24 cellular contexts compared by ENCODE assay signal in the genomic region with DNA sequence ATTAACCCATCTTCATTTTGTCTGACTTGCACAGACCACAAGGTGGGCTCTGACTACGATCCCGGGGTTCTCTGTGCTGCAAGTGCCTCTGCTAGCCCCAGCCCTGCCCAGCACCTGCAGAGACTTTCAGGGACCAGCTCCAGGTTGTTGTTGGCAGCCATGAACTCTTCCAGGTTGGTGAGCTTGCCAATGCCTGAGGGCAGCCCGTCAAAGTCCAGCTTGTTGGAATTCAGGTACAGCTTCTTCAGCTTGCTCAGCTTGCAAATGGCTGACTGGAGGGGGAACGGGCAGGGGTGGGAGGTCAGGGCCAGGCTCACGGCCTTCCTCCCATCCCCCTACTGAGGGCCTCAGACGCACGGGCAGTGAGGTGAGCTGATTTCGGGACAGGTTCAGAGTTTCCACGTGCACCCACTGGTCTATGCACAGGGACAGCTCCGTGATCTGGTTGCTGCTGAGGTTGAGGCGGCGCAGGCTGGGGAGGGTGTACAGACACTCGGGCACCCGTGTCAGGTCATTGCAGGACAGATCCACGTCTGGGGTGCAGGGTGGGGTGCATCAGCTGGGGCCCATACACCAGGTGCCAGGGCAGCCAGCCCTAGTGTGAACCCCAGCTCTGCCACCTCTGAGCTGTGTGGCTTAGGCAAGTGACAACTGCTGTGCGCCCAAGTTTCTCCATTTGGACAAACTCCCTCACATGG. TPM values are rescaled to one million over a fixed set of nuclear protein-coding genes. Genes with fewer than 3 reads are reported as not detected.
DNase-seq lines count a peak whose midpoint lies in the region; ATAC-seq, FAIRE-seq and TF ChIP-seq lines count a peak whose summit lies in the region.
"Had no signal": no experiment of that assay in that cellular context is flagged by ENCODE, and none has a peak within 500 bp of the region (broad histone marks: within the 10 kb centered on the region; RNA-seq: fewer than 3 reads in every experiment).

No MANE protein-coding gene starts in this region.

- H4K91ac ChIP-seq in IMR-90 (ENCODE audit: insufficient read depth, low read depth, low read length): no peak overlapping the region

- TF ChIP-seq CTCF in 22Rv1 (IDR thresholded peaks at IDR 0.05): no peak
- no peak for TF ChIP-seq CTCF in IMR-90 (conservative IDR thresholded peaks at IDR 0.05; ENCODE audit: low read depth, low read length)
- no peak for TF ChIP-seq CTCF in endothelial cell of umbilical vein (IDR thresholded peaks at IDR 0.05; ENCODE audit: extremely low read depth in 1 of 2, insufficient read depth in 1 of 2, low read depth in 1 of 2, low read length in 2 of 2)
- no peak for TF ChIP-seq CTCF in neural crest cell (conservative IDR thresholded peaks at IDR 0.05)

- dilution Hi-C loops in IMR-90 (cut with HindIII; ENCODE audit: low sequenced_read_pairs, unreplicated experiment) (no loop called here), endothelial cell of umbilical vein (cut with MboI; ENCODE audit: extremely low pct_ligation_motif_present, low sequenced_read_pairs) (no loop called here)

- no peak overlapping the region for H2AK9ac ChIP-seq in IMR-90 (replicated peaks; ENCODE audit: low read depth, low read length, poor library complexity)

- H3K9me3 Mint-ChIP-seq in neural crest cell: no peaks in the 10 kb centered on the region
- H3K9me3 Mint-ChIP-seq: CD4-positive, CD25-positive, alpha-beta regulatory T cell; CD8-positive, alpha-beta memory T cell; HFFc6 had no signal

- in situ Hi-C loops in IMR-90 (cut with MboI; ENCODE audit: low sequenced_read_pairs): no loop called here

- H3K4me3 ChIP-seq in IMR-90 (ENCODE audit: insufficient read depth, low read depth, low read length) (no peak overlapping the region), endothelial cell of umbilical vein (replicated peaks in 1 of 3; ENCODE audit: insufficient read depth in 1 of 3, low read depth in 1 of 3, low read length in 3 of 3) (no peak overlapping the region)
- H3K4me3 ChIP-seq: K562 had no signal

- H3K4me1 Mint-ChIP-seq in neural crest cell: peaks cover 9% of the 10 kb centered on the region

- FAIRE-seq in endothelial cell of umbilical vein (lab: Jason Lieb, UNC): no peak
- FAIRE-seq: A204.1, D721Med, GM12892, GM18507, K562 had no signal

- H4K8ac ChIP-seq in IMR-90 (ENCODE audit: low read depth in 2 of 2, low read length in 2 of 2): no peak overlapping the region

- no peak overlapping the region for H3K23ac ChIP-seq in IMR-90 (ENCODE audit: low read depth, low read length)

- H3K27ac ChIP-seq in 22Rv1 (peak overlapping the region; percentile 27; the same call in 1 of the 2 replicates), IMR-90 (ENCODE audit: insufficient read depth, low read length) (no peak overlapping the region), endothelial cell of umbilical vein (ENCODE audit: insufficient read depth, low read depth, low read length) (no peak overlapping the region)

- peaks cover 75% of the 10 kb centered on the region for H3K36me3 ChIP-seq in IMR-90 (ENCODE audit: control insufficient read depth, insufficient read depth, low read length)
- H3K36me3 ChIP-seq in endothelial cell of umbilical vein (ENCODE audit: control insufficient read depth in 2 of 2, extremely low read depth in 1 of 2, insufficient read depth in 2 of 2, low read length in 2 of 2): peaks cover 4 to 62% of the 10 kb centered on the region in 2 experiments
- H3K36me3 ChIP-seq: BE2C had no signal

- H3K27me3 Mint-ChIP-seq in neural crest cell (ENCODE audit: low read depth): no peaks in the 10 kb centered on the region
- H3K27me3 Mint-ChIP-seq: CD4-positive, CD25-positive, alpha-beta regulatory T cell; CD8-positive, alpha-beta memory T cell had no signal

- CTCF ChIA-PET in IMR-90 (lab: Yijun Ruan, JAX) (no interaction called here), endothelial cell of umbilical vein (lab: Charles Lee) (interaction anchor here (2.1 kb wide), 1 partner anchor 17 kb away, joined by 5 read pairs; no protein-coding TSS in a partner anchor)

- H3K4ac ChIP-seq in IMR-90 (ENCODE audit: low read depth, low read length): no peak overlapping the region

- peaks cover 15 to 58% of the 10 kb centered on the region in 2 experiments for H3K79me1 ChIP-seq in IMR-90 (ENCODE audit: low read depth in 1 of 2, low read length in 2 of 2)

- peaks cover 23% of the 10 kb centered on the region for H3K79me2 ChIP-seq in endothelial cell of umbilical vein (ENCODE audit: control insufficient read depth, insufficient read depth, low read length)

- H3K14ac ChIP-seq in IMR-90 (replicated peaks; ENCODE audit: low read depth, low read length): no peak overlapping the region

- H2AK5ac ChIP-seq in IMR-90 (ENCODE audit: low read depth, low read length): no peak overlapping the region

- H3K9me1 ChIP-seq in IMR-90 (ENCODE audit: insufficient read depth, low read length) (no peaks in the 10 kb centered on the region), endothelial cell of umbilical vein (replicated peaks; ENCODE audit: control insufficient read depth, extremely low read depth, insufficient read depth, low read length) (no peaks in the 10 kb centered on the region)

- BruUV-seq in IMR-90 (replicated peaks; lab: Mats Ljungman, UMichigan): TSS peak; percentile 52
- BruUV-seq in endothelial cell of umbilical vein (replicated peaks; lab: Mats Ljungman, UMichigan): TSS peak; percentile 6

- H3K27ac Mint-ChIP-seq in neural crest cell (ENCODE audit: unreplicated experiment): no peak overlapping the region
- H3K27ac Mint-ChIP-seq: CD4-positive, CD25-positive, alpha-beta regulatory T cell; HFFc6 had no signal

- H2BK20ac ChIP-seq in IMR-90 (ENCODE audit: low read depth, low read length): no peak overlapping the region

- 93% methylated on average over 10 of the region's 16 CpGs; no CpG with 5 or more reads in 1 of the 2 experiments for WGBS in IMR-90 (ENCODE audit: extremely low coverage in 2 of 2, insufficient read length in 1 of 2), 2 experiments

- peak overlapping the region; percentile 49 for H3K4me3 Mint-ChIP-seq in neural crest cell
- H3K4me3 Mint-ChIP-seq: HFFc6 had no signal

- H2BK5ac ChIP-seq in IMR-90 (ENCODE audit: low read depth, low read length, poor library complexity, severe bottlenecking): no peak overlapping the region

- no peaks in the 10 kb centered on the region for H3K9me3 ChIP-seq in IMR-90 (ENCODE audit: control insufficient read depth, insufficient read depth, low read length)
- H3K9me3 ChIP-seq in endothelial cell of umbilical vein (replicated peaks; ENCODE audit: control insufficient read depth, insufficient read depth, low read length): no peaks in the 10 kb centered on the region
- H3K9me3 ChIP-seq: BE2C, Caco-2 had no signal

- peaks cover 2% of the 10 kb centered on the region for H3K36me3 Mint-ChIP-seq in neural crest cell (ENCODE audit: low read depth)

- no peak overlapping the region for H4K5ac ChIP-seq in IMR-90 (ENCODE audit: low read depth, low read length)

- ATAC-seq in IMR-90 (ENCODE audit: low read depth): no peak
- ATAC-seq: HCT116, K562 had no signal

- H3K18ac ChIP-seq in IMR-90 (ENCODE audit: low read depth, low read length): no peak overlapping the region

- H3K4me2 ChIP-seq in IMR-90 (ENCODE audit: low read depth, low read length) (no peak overlapping the region), endothelial cell of umbilical vein (ENCODE audit: insufficient read depth, low read length) (no peak overlapping the region)

- no peaks in the 10 kb centered on the region for H3K27me3 ChIP-seq in IMR-90 (ENCODE audit: control insufficient read depth, insufficient read depth, low read length)
- H3K27me3 ChIP-seq in endothelial cell of umbilical vein (ENCODE audit: control insufficient read depth in 2 of 2, insufficient read depth in 2 of 2, low read length in 2 of 2): no peaks in the 10 kb centered on the region
- H3K27me3 ChIP-seq: BE2C had no signal

- peak overlapping the region; percentile 1 for H2AFZ ChIP-seq in IMR-90 (replicated peaks; ENCODE audit: low read length, poor library complexity)
- no peak overlapping the region for H2AFZ ChIP-seq in endothelial cell of umbilical vein (ENCODE audit: low read depth, low read length)

- POLR2A ChIA-PET in IMR-90 (lab: Charles Lee; ENCODE audit: unreplicated experiment) (no interaction called here), endothelial cell of umbilical vein (lab: Charles Lee) (no interaction called here)

- H2BK15ac ChIP-seq in IMR-90 (ENCODE audit: low read depth, low read length): no peak overlapping the region

- TF ChIP-seq RAD21 in IMR-90 (IDR thresholded peaks at IDR 0.05; ENCODE audit: low read length): no peak

- H4K20me1 ChIP-seq in IMR-90 (ENCODE audit: insufficient read depth, low read length) (peaks cover 35% of the 10 kb centered on the region), endothelial cell of umbilical vein (replicated peaks; ENCODE audit: control insufficient read depth, extremely low read depth, insufficient read depth, low read length) (no peaks in the 10 kb centered on the region)

- DNase-seq in IMR-90 (no peak), endothelial cell of umbilical vein (ENCODE audit: low read depth, low spot score) (no peak), neural crest cell (ENCODE audit: low read depth, low spot score) (no peak), T-helper 1 cell (no peak), DMS53 (lab: John Stamatoyannopoulos, UW) (no peak), NCI-H2227 (lab: John Stamatoyannopoulos, UW; ENCODE audit: unreplicated experiment) (no peak)
- DNase-seq: ACHN; BE2C; C1 segment of cervical spinal cord; Caco-2; CD4-positive, CD25-positive, alpha-beta regulatory T cell; CD8-positive, alpha-beta memory T cell; DMS79; GDM1; GOT3; H7; HFFc6 had no signal

- no peak overlapping the region for H2BK120ac ChIP-seq in IMR-90 (ENCODE audit: low read depth, low read length)

- intact Hi-C loops in IMR-90 (cut with micrococcal nuclease): no loop called here
- intact Hi-C loops in endothelial cell of umbilical vein (cut with micrococcal nuclease): no loop called here

- no peak for TF ChIP-seq POLR2A in IMR-90 (IDR thresholded peaks at IDR 0.05; ENCODE audit: low read depth, low read length)
- no peak for TF ChIP-seq POLR2A in endothelial cell of umbilical vein (IDR thresholded peaks at IDR 0.05; ENCODE audit: low read depth, low read length)

- H3K9ac ChIP-seq in IMR-90 (ENCODE audit: low read depth, low read length): no peak overlapping the region
- H3K9ac ChIP-seq in endothelial cell of umbilical vein (replicated peaks; ENCODE audit: extremely low read depth, insufficient read depth, low read length): no peak overlapping the region

- peaks cover 4% of the 10 kb centered on the region for H3K4me1 ChIP-seq in IMR-90 (ENCODE audit: control insufficient read depth, insufficient read depth, low read length)
- peaks cover 15% of the 10 kb centered on the region for H3K4me1 ChIP-seq in endothelial cell of umbilical vein (ENCODE audit: control insufficient read depth, extremely low read depth, insufficient read depth, low read length)
- H3K4me1 ChIP-seq: BE2C had no signal

- H3K56ac ChIP-seq in IMR-90 (ENCODE audit: extremely low read depth, insufficient read depth, low read length): no peak overlapping the region

RNA-seq across cellular contexts. Expression of a gene that starts 5.2 kb away (rescaled TPM):
- 258 and 263 TPM in 2 replicates for total RNA-seq in IMR-90 (2012; rRNA removed)
- 290 and 321 TPM in 2 replicates for polyA plus RNA-seq in IMR-90 (2012; rRNA removed)
- 217 and 243 TPM in 2 replicates for polyA plus RNA-seq in IMR-90 (2012; cell fraction: cytosol; rRNA removed)
- polyA plus RNA-seq in IMR-90 (2012; cell fraction: nucleus; rRNA removed; ENCODE audit: low replicate concordance): 740 and 1,400 TPM in 2 replicates
- total RNA-seq in endothelial cell of umbilical vein: 372 and 397 TPM in 2 replicates
- 582 and 691 TPM in 2 replicates for polyA plus RNA-seq in endothelial cell of umbilical vein
- polyA plus RNA-seq in endothelial cell of umbilical vein (2011; cell fraction: cytosol; rRNA removed): 393 and 428 TPM in 2 replicates
- 1,056 and 1,210 TPM in 2 replicates for polyA plus RNA-seq in endothelial cell of umbilical vein (2011; cell fraction: nucleus; rRNA removed)
- 343 and 396 TPM in 2 replicates for polyA plus RNA-seq in endothelial cell of umbilical vein (2012)
- 446 and 481 TPM in 2 replicates for polyA minus RNA-seq in endothelial cell of umbilical vein
- 202 TPM for polyA minus RNA-seq in endothelial cell of umbilical vein (2011; cell fraction: cytosol; rRNA and poly(A)+ RNA removed)
- polyA minus RNA-seq in endothelial cell of umbilical vein (2011; cell fraction: nucleus; rRNA and poly(A)+ RNA removed): 205 and 272 TPM in 2 replicates
- 181 and 183 TPM in 2 replicates for total RNA-seq in neural crest cell

RNA-seq across cellular contexts. Expression of a gene that starts 7.1 kb away (rescaled TPM):
- total RNA-seq in IMR-90 (2012; rRNA removed): 9.1 and 12.2 TPM in 2 replicates
- polyA plus RNA-seq in IMR-90 (2012; rRNA removed): 20.7 and 26.6 TPM in 2 replicates
- polyA plus RNA-seq in IMR-90 (2012; cell fraction: cytosol; rRNA removed): 17.9 and 19.8 TPM in 2 replicates
- polyA plus RNA-seq in IMR-90 (2012; cell fraction: nucleus; rRNA removed; ENCODE audit: low replicate concordance): 32.6 and 84.0 TPM in 2 replicates
- total RNA-seq in endothelial cell of umbilical vein: 8.3 and 8.5 TPM in 2 replicates
- 22.7 and 28.2 TPM in 2 replicates for polyA plus RNA-seq in endothelial cell of umbilical vein
- polyA plus RNA-seq in endothelial cell of umbilical vein (2011; cell fraction: cytosol; rRNA removed): 10.7 and 12.8 TPM in 2 replicates
- polyA plus RNA-seq in endothelial cell of umbilical vein (2011; cell fraction: nucleus; rRNA removed): 10.7 and 12.9 TPM in 2 replicates
- polyA plus RNA-seq in endothelial cell of umbilical vein (2012): 5.2 and 8.4 TPM in 2 replicates
- 11.0 and 14.7 TPM in 2 replicates for polyA minus RNA-seq in endothelial cell of umbilical vein
- polyA minus RNA-seq in endothelial cell of umbilical vein (2011; cell fraction: cytosol; rRNA and poly(A)+ RNA removed): 6.7 TPM
- 3.1 and 6.3 TPM in 2 replicates for polyA minus RNA-seq in endothelial cell of umbilical vein (2011; cell fraction: nucleus; rRNA and poly(A)+ RNA removed)
- 8.8 and 12.2 TPM in 2 replicates for total RNA-seq in neural crest cell

RNA-seq across cellular contexts. Expression of a gene that starts 27.9 kb away (rescaled TPM):
- total RNA-seq in IMR-90 (2012; rRNA removed): 34.2 and 40.1 TPM in 2 replicates
- 52.9 and 57.9 TPM in 2 replicates for polyA plus RNA-seq in IMR-90 (2012; rRNA removed)
- polyA plus RNA-seq in IMR-90 (2012; cell fraction: cytosol; rRNA removed): 29.8 and 72.4 TPM in 2 replicates
- 53.9 and 145 TPM in 2 replicates for polyA plus RNA-seq in IMR-90 (2012; cell fraction: nucleus; rRNA removed; ENCODE audit: low replicate concordance)
- 34.9 and 36.8 TPM in 2 replicates for total RNA-seq in endothelial cell of umbilical vein
- 47.1 and 55.5 TPM in 2 replicates for polyA plus RNA-seq in endothelial cell of umbilical vein
- 30.8 and 38.9 TPM in 2 replicates for polyA plus RNA-seq in endothelial cell of umbilical vein (2011; cell fraction: cytosol; rRNA removed)
- polyA plus RNA-seq in endothelial cell of umbilical vein (2011; cell fraction: nucleus; rRNA removed): 47.3 and 56.7 TPM in 2 replicates
- 24.1 and 28.5 TPM in 2 replicates for polyA plus RNA-seq in endothelial cell of umbilical vein (2012)
- 36.3 and 42.3 TPM in 2 replicates for polyA minus RNA-seq in endothelial cell of umbilical vein
- 14.3 TPM for polyA minus RNA-seq in endothelial cell of umbilical vein (2011; cell fraction: cytosol; rRNA and poly(A)+ RNA removed)
- polyA minus RNA-seq in endothelial cell of umbilical vein (2011; cell fraction: nucleus; rRNA and poly(A)+ RNA removed): 17.3 and 24.4 TPM in 2 replicates
- total RNA-seq in neural crest cell: 93.3 and 99.3 TPM in 2 replicates
